Comparison of ENCODE assay signal across 17 cellular contexts in genomic region chr12:107238276-107238675, GRCh38.
DNase-seq lines count a peak whose midpoint lies in the region; ATAC-seq, FAIRE-seq and TF ChIP-seq lines count a peak whose summit lies in the region.
"Had no signal": no experiment of that assay in that cellular context is flagged by ENCODE, and none has a peak within 500 bp of the region (broad histone marks: within the 10 kb centered on the region; RNA-seq: fewer than 3 reads in every experiment).

No MANE protein-coding gene starts in this region.

- peak overlapping the region; percentile 7 for H3K4me3 Mint-ChIP-seq in nephron progenitor cell
- H3K4me3 Mint-ChIP-seq: CD4-positive, alpha-beta T cell had no signal

- peaks cover 6% of the 10 kb centered on the region for H3K27me3 Mint-ChIP-seq in nephron progenitor cell (ENCODE audit: low read depth, poor library complexity)
- H3K27me3 Mint-ChIP-seq: CD4-positive, alpha-beta T cell had no signal

- DNase-seq in EL (peak; percentile 18), RPMI7951 (ENCODE audit: low read depth) (peak; percentile 33), epithelial cell of esophagus (ENCODE audit: low read depth) (peak; percentile 44), nephron progenitor cell (no peak), GM12891 (ENCODE audit: insufficient read length, low spot score) (no peak)
- DNase-seq: AML-193; Calu3; CD4-positive, alpha-beta T cell; Karpas-422; NCI-H1417 treated with DMSO at 0.1 percent for 48 hours; NCI-H2029 treated with DMSO at 0.1 percent for 48 hours; Right ventricle myocardium superior had no signal

- TF ChIP-seq CTCF in epithelial cell of esophagus (IDR thresholded peaks at IDR 0.05; ENCODE audit: insufficient read depth, low read depth, low read length, missing control alignments), result no peak
- TF ChIP-seq CTCF in nephron progenitor cell (IDR thresholded peaks at IDR 0.05), result no peak

- H3K27ac Mint-ChIP-seq in nephron progenitor cell, result no peak overlapping the region
- H3K27ac Mint-ChIP-seq: CD4-positive, alpha-beta T cell had no signal

- ATAC-seq in GM21825 (IDR thresholded peaks at IDR 0.05; ENCODE audit: unreplicated experiment) (no peak), HG03378 (IDR thresholded peaks at IDR 0.05; ENCODE audit: unreplicated experiment) (no peak)
- ATAC-seq: HepG2, SK-N-SH treated with all-trans-retinoic acid at 6 μM for 48 hours had no signal

- no peak overlapping the region for H3K4me3 ChIP-seq in epithelial cell of esophagus (ENCODE audit: low read length)

- FAIRE-seq in GM12891 (lab: Jason Lieb, UNC), result no peak
- FAIRE-seq: H54, HepG2 had no signal

- TF ChIP-seq POLR2A in GM12891 (IDR thresholded peaks at IDR 0.05; ENCODE audit: low read depth, low read length), result no peak

- no peaks in the 10 kb centered on the region for H3K9me3 Mint-ChIP-seq in nephron progenitor cell
- H3K9me3 Mint-ChIP-seq: CD4-positive, alpha-beta T cell had no signal

- no peaks in the 10 kb centered on the region for H3K36me3 Mint-ChIP-seq in nephron progenitor cell (ENCODE audit: low read depth)

- peaks cover 83% of the 10 kb centered on the region for H3K4me1 Mint-ChIP-seq in nephron progenitor cell

TF ChIP-seq in GM12891, 5 proteins besides CTCF, POLR2A, EP300 and RAD21:
- no peak for TF ChIP-seq TAF1 (IDR thresholded peaks at IDR 0.05; ENCODE audit: low read depth, low read length)

Comparison
In these comparisons a context has a peak if more than half of its experiments do, and no peak if none do; other contexts are left out.
1. DNase-seq: peak in EL (single experiment), RPMI7951 (single experiment) and epithelial cell of esophagus (single experiment); none in nephron progenitor cell (single experiment) and GM12891 (single experiment).